21 cellular contexts compared by ENCODE assay signal in genomic region chr4:61590881-61591280, GRCh38.
DNase-seq lines count a peak whose midpoint lies in the region; TF ChIP-seq lines count a peak whose summit lies in the region.
"Had no signal": no experiment of that assay in that cellular context is flagged by ENCODE, and none has a peak within 500 bp of the region (broad histone marks: within the 10 kb centered on the region; RNA-seq: fewer than 3 reads in every experiment).

No MANE protein-coding gene starts in this region.

- H2BK5ac ChIP-seq in trophoblast cell (ENCODE audit: low read depth, low read length, poor library complexity) = no peak overlapping the region

- intact Hi-C loops in OCI-LY7 (cut with micrococcal nuclease; ENCODE audit: unreplicated experiment) = no loop called here

- H3K36me3 ChIP-seq in OCI-LY7 (ENCODE audit: insufficient read depth, low read length) (no peaks in the 10 kb centered on the region), trophoblast cell (ENCODE audit: control insufficient read depth in 1 of 2, insufficient read depth in 2 of 2, low read length in 2 of 2) (peaks cover 0 to 2% of the 10 kb centered on the region in 2 experiments)
- H3K36me3 ChIP-seq: pancreas, tibial artery had no signal

- H3K4me3 ChIP-seq in OCI-LY7 (ENCODE audit: low read depth, low read length, poor library complexity, severe bottlenecking) (no peak overlapping the region), choroid plexus epithelial cell (ENCODE audit: low read depth, low read length) (no peak overlapping the region), retinal pigment epithelial cell (ENCODE audit: low read length) (no peak overlapping the region), trophoblast cell (ENCODE audit: low read depth, low read length) (no peak overlapping the region)
- H3K4me3 ChIP-seq: lung, pancreas, tibial artery had no signal

- H3K4ac ChIP-seq in trophoblast cell (ENCODE audit: low read depth, low read length) = no peak overlapping the region

- DNase-seq in DMS53 (lab: John Stamatoyannopoulos, UW) = peak; percentile 33
- no peak for DNase-seq in DMS53 treated with DMSO at 0.1 percent for 48 hours (lab: John Stamatoyannopoulos, UW; ENCODE audit: unreplicated experiment)
- DNase-seq in OCI-LY7 (ENCODE audit: low spot score) = no peak
- no peak for DNase-seq in choroid plexus epithelial cell (ENCODE audit: low read depth)
- DNase-seq in retinal pigment epithelial cell (ENCODE audit: low read depth) = no peak
- DNase-seq in trophoblast cell = no peak
- no peak for DNase-seq in NCI-H2029 (lab: John Stamatoyannopoulos, UW)
- no peak for DNase-seq in GM13976 (ENCODE audit: low spot score)
- DNase-seq: activated CD4-positive, alpha-beta T cell treated with anti-CD3 and anti-CD28 coated beads, Interleukin-2, amount 50 U/mL, for 1 hour; activated CD8-positive, alpha-beta memory T cell treated with anti-CD3 and anti-CD28 coated beads, Interleukin-2, amount 50 U/mL, for 48 hours; activated gamma-delta T cell treated with Interleukin-2 at 50 U/mL for 16 hours; amniotic stem cell; C1 segment of cervical spinal cord; HCEC 1CT; hippocampal formation; naive thymus-derived CD4-positive, alpha-beta T cell; pancreas; stimulated activated CD4-positive, alpha-beta T cell treated with anti-CD3 and anti-CD28 coated beads, Interleukin-1b, Interleukin-23, amount 100 ng/mL, for 48 hours; stimulated activated naive CD8-positive, alpha-beta T cell treated with anti-CD3 and anti-CD28 coated beads, Interleukin-15, Interleukin-2, amounts not matched to agents 100 U/mL and 50 U/mL, for 24 hours; tibial artery had no signal

- no peaks in the 10 kb centered on the region for H3K9me3 ChIP-seq in OCI-LY7 (ENCODE audit: low read length)
- no peaks in the 10 kb centered on the region for H3K9me3 ChIP-seq in trophoblast cell (ENCODE audit: insufficient read depth, low read depth, low read length)
- H3K9me3 ChIP-seq: pancreas, tibial artery had no signal

- no peak overlapping the region for H2AFZ ChIP-seq in OCI-LY7 (ENCODE audit: low read length)
- H2AFZ ChIP-seq in trophoblast cell (ENCODE audit: insufficient read depth, low read length, poor library complexity) = no peak overlapping the region

- POLR2A ChIA-PET in OCI-LY7 (lab: Charles Lee) = interaction anchor here (0.6 to 1.6 kb wide), 3 partner anchors 12 to 86 kb away, joined by 3 read pairs; no protein-coding TSS in a partner anchor

- H3K79me2 ChIP-seq in OCI-LY7 (ENCODE audit: insufficient read depth, low read depth, low read length) (no peaks in the 10 kb centered on the region), trophoblast cell (ENCODE audit: control insufficient read depth, insufficient read depth, low read length, poor library complexity) (no peaks in the 10 kb centered on the region)

- no peaks in the 10 kb centered on the region for H4K20me1 ChIP-seq in OCI-LY7 (ENCODE audit: insufficient read depth, low read length)

- in situ Hi-C loops in GM13976 (cut with MboI; ENCODE audit: low sequenced_read_pairs, unreplicated experiment) = no loop called here

- H3K18ac ChIP-seq in trophoblast cell (ENCODE audit: low read length) = no peak overlapping the region

- H3K27ac ChIP-seq in OCI-LY7 (ENCODE audit: low read depth, low read length, poor library complexity, severe bottlenecking) = no peak overlapping the region
- H3K27ac ChIP-seq in trophoblast cell (ENCODE audit: low read depth, low read length) = no peak overlapping the region
- H3K27ac ChIP-seq: pancreas, tibial artery had no signal

- no peak overlapping the region for H4K8ac ChIP-seq in trophoblast cell (ENCODE audit: low read depth, low read length)

- H3K79me1 ChIP-seq in trophoblast cell (ENCODE audit: low read length) = no peaks in the 10 kb centered on the region

- no peak overlapping the region for H3K9ac ChIP-seq in trophoblast cell (ENCODE audit: low read length)

- WGBS in trophoblast cell (ENCODE audit: extremely low coverage, insufficient coverage, insufficient read length) = no CpG with 5 or more reads among the region's 5 CpGs

- H2AK5ac ChIP-seq in trophoblast cell (ENCODE audit: low read length) = no peak overlapping the region

- H4K12ac ChIP-seq in trophoblast cell (ENCODE audit: low read depth, low read length) = no peak overlapping the region

- H3K4me1 ChIP-seq in OCI-LY7 (ENCODE audit: insufficient read depth, low read length, poor library complexity, severe bottlenecking) (no peaks in the 10 kb centered on the region), trophoblast cell (ENCODE audit: control insufficient read depth in 1 of 2, insufficient read depth in 2 of 2, low read length in 2 of 2) (no peaks in the 10 kb centered on the region)
- H3K4me1 ChIP-seq: pancreas had no signal

- H3K23ac ChIP-seq in trophoblast cell (ENCODE audit: low read length) = no peak overlapping the region

- CTCF ChIA-PET in OCI-LY7 (lab: Charles Lee; ENCODE audit: unreplicated experiment) = no interaction called here

- H2BK12ac ChIP-seq in trophoblast cell (ENCODE audit: low read length) = no peak overlapping the region

- BruUV-seq in OCI-LY7 (replicated peaks; lab: Mats Ljungman, UMichigan) = no TSS peak

- H3K4me2 ChIP-seq in OCI-LY7 (ENCODE audit: low read length) (no peak overlapping the region), trophoblast cell (ENCODE audit: low read length) (no peak overlapping the region)

- 0 out of 2 replicates have a peak, but pooled peaks have one; percentile 26 for TF ChIP-seq CTCF in OCI-LY7 (conservative IDR thresholded peaks at IDR 0.05; ENCODE audit: low read length)
- peak; percentile 49 for TF ChIP-seq CTCF in choroid plexus epithelial cell (conservative IDR thresholded peaks at IDR 0.05; ENCODE audit: low read depth, low read length)
- peak; percentile 16 for TF ChIP-seq CTCF in retinal pigment epithelial cell (conservative IDR thresholded peaks at IDR 0.05; ENCODE audit: low read depth, low read length)
- TF ChIP-seq CTCF in GM13976 (IDR thresholded peaks at IDR 0.05; ENCODE audit: borderline replicate concordance, control extremely low read depth, extremely low read depth, insufficient read depth, missing control alignments) = no peak

- H3K27me3 ChIP-seq in trophoblast cell (ENCODE audit: insufficient read depth, low read length) = no peaks in the 10 kb centered on the region
- H3K27me3 ChIP-seq: pancreas, tibial artery had no signal

- H3K9me2 ChIP-seq in OCI-LY7 (ENCODE audit: insufficient read depth, low read length) = no peaks in the 10 kb centered on the region

- H2BK120ac ChIP-seq in trophoblast cell (ENCODE audit: insufficient read depth, low read length, poor library complexity) = no peak overlapping the region

- no peak overlapping the region for H4K91ac ChIP-seq in trophoblast cell (ENCODE audit: low read depth, low read length)

- H3K14ac ChIP-seq in trophoblast cell (ENCODE audit: low read length) = no peak overlapping the region
